8 cellular contexts compared by ENCODE assay signal in the genomic region with DNA sequence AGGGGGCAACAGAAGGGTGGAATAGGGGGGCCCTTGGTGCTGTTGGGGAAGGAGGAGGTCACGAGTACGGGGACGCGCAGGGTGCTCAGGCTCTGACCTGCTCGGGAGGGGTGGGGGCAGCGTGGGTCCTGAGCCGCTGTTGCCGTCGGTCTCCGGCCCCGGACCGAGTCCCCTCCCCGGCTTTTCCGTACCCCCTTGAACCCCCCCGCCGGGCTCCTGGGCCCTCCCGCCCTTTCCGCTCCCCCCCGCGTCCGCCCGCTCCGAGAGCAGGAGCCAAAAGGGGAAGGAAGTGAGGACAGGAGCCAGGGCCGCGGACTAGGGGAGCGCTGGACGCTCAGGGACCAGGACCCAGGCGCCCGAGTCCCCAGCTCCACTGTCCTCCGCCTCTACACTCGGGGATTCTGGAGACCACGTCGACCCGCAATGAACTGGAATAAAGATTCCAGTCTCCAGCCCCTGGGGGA. TPM values are rescaled to one million over a fixed set of nuclear protein-coding genes. Genes with fewer than 3 reads are reported as not detected.
DNase-seq lines count a peak whose midpoint lies in the region; ATAC-seq, FAIRE-seq and TF ChIP-seq lines count a peak whose summit lies in the region.

RGL2 (minus strand) TSS at position 170 of the 464 bp plus-strand sequence. CDS start 332 bp downstream, outside the sequence.

- H3K9me3 ChIP-seq in OCI-LY1 (ENCODE audit: low read length) (no peaks in the 10 kb centered on the region), gastroesophageal sphincter (no peaks in the 10 kb centered on the region), neural cell (ENCODE audit: low read length) (no peaks in the 10 kb centered on the region)

- H3K27me3 ChIP-seq in OCI-LY1 (ENCODE audit: insufficient read depth, low read length) = no peaks in the 10 kb centered on the region
- H3K27me3 ChIP-seq in gastroesophageal sphincter = no peaks in the 10 kb centered on the region
- H3K27me3 ChIP-seq in neural cell (ENCODE audit: insufficient read depth, low read depth, low read length) = no peaks in the 10 kb centered on the region

- no peaks in the 10 kb centered on the region for H3K27me3 Mint-ChIP-seq in activated T-cell treated with anti-CD3 and anti-CD28 coated beads, Interleukin-2, amount 50 U/mL, for 4 hours (ENCODE audit: low read depth)
- H3K27me3 Mint-ChIP-seq in activated naive CD4-positive, alpha-beta T cell treated with anti-CD3 and anti-CD28 coated beads for 36 hours (ENCODE audit: low read depth) = no peaks in the 10 kb centered on the region

- no peak for TF ChIP-seq CTCF in OCI-LY1 (IDR thresholded peaks at IDR 0.05; ENCODE audit: low read length)
- TF ChIP-seq CTCF in gastroesophageal sphincter (IDR thresholded peaks at IDR 0.05) = no peak
- TF ChIP-seq CTCF in neural cell (IDR thresholded peaks at IDR 0.05; ENCODE audit: poor library complexity, severe bottlenecking) = no peak

- H3K4me2 ChIP-seq in OCI-LY1 (ENCODE audit: low read length) (peak within 1 kb of the TSS; percentile 70), neural cell (ENCODE audit: low read length) (peak within 1 kb of the TSS; percentile 68)

- H3K9me2 ChIP-seq in OCI-LY1 (ENCODE audit: low read depth, low read length) (no peaks in the 10 kb centered on the region), neural cell (ENCODE audit: insufficient read depth, low read length) (no peaks in the 10 kb centered on the region)

- H3K36me3 ChIP-seq in OCI-LY1 (ENCODE audit: insufficient read depth, low read length) (peaks cover 27% of the 10 kb centered on the region), gastroesophageal sphincter (peaks cover 0 to 56% of the 10 kb centered on the region in 2 donors), neural cell (ENCODE audit: insufficient read depth, low read length) (no peaks in the 10 kb centered on the region)

- peaks cover 13% of the 10 kb centered on the region for H3K4me1 ChIP-seq in OCI-LY1 (ENCODE audit: insufficient read depth, low read length, severe bottlenecking)
- peaks cover 0 to 47% (median 14%) of the 10 kb centered on the region in 3 donors for H3K4me1 ChIP-seq in gastroesophageal sphincter

- H3K27ac Mint-ChIP-seq in activated naive CD4-positive, alpha-beta T cell treated with anti-CD3 and anti-CD28 coated beads for 36 hours = peak within 1 kb of the TSS; percentile 98

- 0% methylated on average over 2 to 3 of the region's 34 CpGs for WGBS in gastroesophageal sphincter (ENCODE audit: low coverage in 1 of 2), 2 donors

- peaks cover 21% of the 10 kb centered on the region for H3K36me3 Mint-ChIP-seq in activated T-cell treated with anti-CD3 and anti-CD28 coated beads, Interleukin-2, amount 50 U/mL, for 4 hours (ENCODE audit: insufficient read depth)
- peaks cover 24% of the 10 kb centered on the region for H3K36me3 Mint-ChIP-seq in activated naive CD4-positive, alpha-beta T cell treated with anti-CD3 and anti-CD28 coated beads for 36 hours (ENCODE audit: low read depth)

- H4K20me1 ChIP-seq in OCI-LY1 (ENCODE audit: insufficient read depth, low read length) (no peaks in the 10 kb centered on the region), neural cell (ENCODE audit: insufficient read depth) (no peaks in the 10 kb centered on the region)

- H2AFZ ChIP-seq in OCI-LY1 (ENCODE audit: low read length) = no peak within 1 kb of the TSS
- peak within 1 kb of the TSS; percentile 77 for H2AFZ ChIP-seq in neural cell (ENCODE audit: low read depth, low read length)

- H3K9me3 Mint-ChIP-seq in activated T-cell treated with anti-CD3 and anti-CD28 coated beads, Interleukin-2, amount 50 U/mL, for 4 hours = no peaks in the 10 kb centered on the region
- H3K9me3 Mint-ChIP-seq in activated naive CD4-positive, alpha-beta T cell treated with anti-CD3 and anti-CD28 coated beads for 36 hours = no peaks in the 10 kb centered on the region

- CTCF ChIA-PET in activated naive CD4-positive, alpha-beta T cell treated with anti-CD3 and anti-CD28 coated beads for 36 hours (lab: Charles Lee) = interaction anchor here (0.6 to 1.7 kb wide), 7 partner anchors 10 to 49 kb away, joined by 3 to 13 read pairs (median 4); partner anchors contain the start of genes RPS18, VPS52 and WDR46

- TF ChIP-seq EP300 in gastroesophageal sphincter (IDR thresholded peaks at IDR 0.05) (no peak), neural cell (conservative IDR thresholded peaks at IDR 0.05; ENCODE audit: poor library complexity, severe bottlenecking) (no peak)

- peak within 1 kb of the TSS; percentile 94 for H3K4me3 Mint-ChIP-seq in activated T-cell treated with anti-CD3 and anti-CD28 coated beads, Interleukin-2, amount 50 U/mL, for 4 hours
- peak within 1 kb of the TSS; percentile 85 for H3K4me3 Mint-ChIP-seq in activated naive CD4-positive, alpha-beta T cell treated with anti-CD3 and anti-CD28 coated beads for 36 hours

- intact Hi-C loops in activated naive CD4-positive, alpha-beta T cell treated with anti-CD3 and anti-CD28 coated beads for 36 hours (cut with micrococcal nuclease) = loop anchor here (1.0 to 2.0 kb wide), 9 partner anchors 10 to 112 kb away; partner anchors contain the start of genes B3GALT4, PFDN6, PHF1 and RXRB

- H3K27ac ChIP-seq in OCI-LY1 (ENCODE audit: low read depth, low read length, poor library complexity, severe bottlenecking) = peak within 1 kb of the TSS; percentile 93
- peak within 1 kb of the TSS; percentile 90 to 99 (median 94) for H3K27ac ChIP-seq in gastroesophageal sphincter
- peak within 1 kb of the TSS; percentile 96 for H3K27ac ChIP-seq in neural cell (ENCODE audit: low read length)

- H3K4me1 Mint-ChIP-seq in activated T-cell treated with anti-CD3 and anti-CD28 coated beads, Interleukin-2, amount 50 U/mL, for 4 hours (ENCODE audit: low read depth) = peaks cover 36% of the 10 kb centered on the region
- peaks cover 28% of the 10 kb centered on the region for H3K4me1 Mint-ChIP-seq in activated naive CD4-positive, alpha-beta T cell treated with anti-CD3 and anti-CD28 coated beads for 36 hours (ENCODE audit: low read depth)

- no peak for TF ChIP-seq RAD21 in neural cell (conservative IDR thresholded peaks at IDR 0.05)

- peak; percentile 27 to 29 for ATAC-seq in activated T-cell treated with anti-CD3 and anti-CD28 coated beads, Interleukin-2, amount 50 U/mL, for 4 hours
- ATAC-seq in HG03025 (IDR thresholded peaks at IDR 0.05; ENCODE audit: low FRiP score, unreplicated experiment) = peak; percentile 35
- peak; percentile 80 for ATAC-seq in gastroesophageal sphincter

- DNase-seq in activated T-cell treated with anti-CD3 and anti-CD28 coated beads, Interleukin-2, amount 50 U/mL, for 4 hours = peak; percentile 52
- no peak for DNase-seq in activated T-cell treated with anti-CD3 and anti-CD28 coated beads, Interleukin-2, amount 50 U/mL, for 1 hour
- peak; percentile 77 for DNase-seq in activated naive CD4-positive, alpha-beta T cell treated with anti-CD3 and anti-CD28 coated beads for 36 hours
- DNase-seq in urothelium cell line (ENCODE audit: low spot score) = peak; percentile 45

- H3K9ac ChIP-seq in OCI-LY1 (ENCODE audit: low read length) = peak within 1 kb of the TSS; percentile 74
- H3K9ac ChIP-seq in neural cell (ENCODE audit: low read length) = peak within 1 kb of the TSS; percentile 94

- H3K4me3 ChIP-seq in OCI-LY1 (ENCODE audit: low read depth, low read length, poor library complexity, severe bottlenecking) = peak within 1 kb of the TSS; percentile 72
- H3K4me3 ChIP-seq in gastroesophageal sphincter = peak within 1 kb of the TSS; percentile 87 to 92
- H3K4me3 ChIP-seq in neural cell (ENCODE audit: low read length) = peak within 1 kb of the TSS; percentile 91

- 0 out of 2 replicates have a peak, but pooled peaks cover 5% of the 10 kb centered on the region for H3F3A ChIP-seq in OCI-LY1 (ENCODE audit: insufficient read depth, low read length)
- H3F3A ChIP-seq in neural cell (ENCODE audit: insufficient read depth, low read length, poor library complexity, severe bottlenecking) = no peaks in the 10 kb centered on the region

- no peaks in the 10 kb centered on the region for H3K79me2 ChIP-seq in OCI-LY1 (ENCODE audit: insufficient read depth, low read length)
- peaks cover 12% of the 10 kb centered on the region for H3K79me2 ChIP-seq in neural cell (replicated peaks; ENCODE audit: insufficient read depth, low read length)

- no peak for TF ChIP-seq POLR2A in gastroesophageal sphincter (IDR thresholded peaks at IDR 0.05)

- FAIRE-seq in urothelium cell line (lab: Jason Lieb, UNC) = no peak

TF ChIP-seq in neural cell, 6 proteins besides CTCF, POLR2A, EP300 and RAD21 (continues in another document):
- TF ChIP-seq REST (IDR thresholded peaks at IDR 0.05; ENCODE audit: borderline replicate concordance) = no peak
- no peak for TF ChIP-seq SMC3 (conservative IDR thresholded peaks at IDR 0.05; ENCODE audit: poor library complexity)
- TF ChIP-seq MXI1 (conservative IDR thresholded peaks at IDR 0.05; ENCODE audit: poor library complexity, severe bottlenecking) = no peak
- no peak for TF ChIP-seq EZH2 (IDR thresholded peaks at IDR 0.05; ENCODE audit: borderline replicate concordance, insufficient read depth, low read length, poor library complexity, severe bottlenecking)

RNA-seq across cellular contexts. Expression of gene RGL2, which starts in this region (rescaled TPM):
- total RNA-seq in activated T-cell treated with anti-CD3 and anti-CD28 coated beads, Interleukin-2, amount 50 U/mL, for 4 hours = 10 to 100 TPM; 11.6 to 15.8 (median 15.4) TPM
- total RNA-seq in activated naive CD4-positive, alpha-beta T cell treated with anti-CD3 and anti-CD28 coated beads for 36 hours = 10 to 100 TPM; 23.8 to 27.8 TPM
- 10 to 100 TPM; 53.7 to 83.0 (median 60.7) TPM for total RNA-seq in gastroesophageal sphincter
- 120 and 141 TPM in 2 replicates for polyA plus RNA-seq in neural cell
- 39.7 and 41.6 TPM in 2 replicates for polyA minus RNA-seq in neural cell

Comparison
In these comparisons a context has a peak if more than half of its experiments do, and no peak if none do; other contexts are left out.
1. ATAC-seq: peak in every context shown above with its lines; median percentile 80 in gastroesophageal sphincter; 35 in HG03025; 28 in activated T-cell treated with anti-CD3 and anti-CD28 coated beads, Interleukin-2, amount 50 U/mL, for 4 hours.